ENCODE assay signal across 8 cellular contexts in genomic region chr1:243254927-243255790, GRCh38. TPM values are rescaled to one million over a fixed set of nuclear protein-coding genes. Genes with fewer than 3 reads are reported as not detected.
A peak's percentile ranks its signal among the peaks of the same experiment; 100 is the strongest.
DNase-seq lines count a peak whose midpoint lies in the region; ATAC-seq and TF ChIP-seq lines count a peak whose summit lies in the region.

Gene CEP170 (minus strand): TSS chr1:243255281. CDS start chr1:243225280, 30,001 bp downstream.

- H3K4me3 ChIP-seq in BJ (ENCODE audit: low read depth, low read length), result peak within 1 kb of the TSS; percentile 83
- peak within 1 kb of the TSS; percentile 83 to 96 (median 90) for H3K4me3 ChIP-seq in liver (ENCODE audit: low read depth in 1 of 3, low read length in 3 of 3)

- ATAC-seq in HG03460 (IDR thresholded peaks at IDR 0.05; ENCODE audit: unreplicated experiment), result peak; percentile 48

- TF ChIP-seq CTCF in BJ (IDR thresholded peaks at IDR 0.05; ENCODE audit: insufficient read depth, low read depth, low read length) (no peak), liver (IDR thresholded peaks at IDR 0.05; ENCODE audit: low read depth, low read length, missing input control) (no peak)

- H3K4me1 ChIP-seq in liver (ENCODE audit: control insufficient read depth in 4 of 4, insufficient read depth in 4 of 4, low read length in 3 of 4), result peaks cover 0 to 28% (median 16%) of the 10 kb centered on the region in 4 donors

- peak within 1 kb of the TSS; percentile 80 to 93 for H3K9ac ChIP-seq in liver (ENCODE audit: low read depth in 1 of 2, low read length in 2 of 2)

- no peak for TF ChIP-seq RAD21 in liver (IDR thresholded peaks at IDR 0.05)

- POLR2A ChIA-PET in BJ (lab: Charles Lee), result interaction anchor here (0.6 to 2.2 kb wide), 4 partner anchors 10 to 1243 kb away, joined by 3 to 10 read pairs (median 8); no protein-coding TSS in a partner anchor

- WGBS in liver, result under 1% methylated on average over 74 of the region's 74 CpGs

- DNase-seq in BJ (ENCODE audit: low read depth) (peak; percentile 69), GM19240 (ENCODE audit: insufficient read length, low spot score) (peak; percentile 40), NCI-H526 (lab: John Stamatoyannopoulos, UW) (peak; percentile 98 to 99), dermis blood vessel endothelial cell (peak; percentile 99)
- DNase-seq in activated CD4-positive, alpha-beta T cell treated with anti-CD3 and anti-CD28 coated beads, Interleukin-2, amount 50 U/mL, for 24 hours (ENCODE audit: low read depth in 1 of 2, low spot score in 1 of 2), result peak; percentile 79 to 89
- peak; percentile 94 for DNase-seq in stimulated activated CD4-positive, alpha-beta T cell treated with anti-CD3 and anti-CD28 coated beads, Interleukin-4, amount 100 ng/mL, for 24 hours

- CTCF ChIA-PET in BJ (lab: Yijun Ruan, JAX), result interaction anchor here (0.6 to 0.7 kb wide), 2 partner anchors 14 to 24 kb away, joined by 3 to 6 read pairs; no protein-coding TSS in a partner anchor

- H3K27me3 ChIP-seq in BJ (ENCODE audit: control insufficient read depth, insufficient read depth, low read length) (no peaks in the 10 kb centered on the region), liver (ENCODE audit: control insufficient read depth in 4 of 4, insufficient read depth in 4 of 4, low read length in 3 of 4) (no peaks in the 10 kb centered on the region)

- peak within 1 kb of the TSS; percentile 96 to 97 for H3K27ac ChIP-seq in liver (ENCODE audit: low read depth in 1 of 2, low read length in 2 of 2)

- H3K9me3 ChIP-seq in liver (ENCODE audit: control insufficient read depth in 4 of 4, low read length in 3 of 4), result no peaks in the 10 kb centered on the region

- no peaks in the 10 kb centered on the region for H3K36me3 ChIP-seq in BJ (ENCODE audit: control insufficient read depth, insufficient read depth, low read length)
- peaks cover 0 to 4% (median 0%) of the 10 kb centered on the region in 4 donors for H3K36me3 ChIP-seq in liver (ENCODE audit: control insufficient read depth in 4 of 4, insufficient read depth in 3 of 4, low read depth in 1 of 4, low read length in 3 of 4)

TF ChIP-seq in liver, 16 proteins besides CTCF, POLR2A, EP300 and RAD21:
- no peak for TF ChIP-seq NR2F2 (IDR thresholded peaks at IDR 0.05)
- TF ChIP-seq YY1 (IDR thresholded peaks at IDR 0.05), result peak; percentile 58
- peak; percentile 49 for TF ChIP-seq TAF1 (conservative IDR thresholded peaks at IDR 0.05)
- TF ChIP-seq, protein P1, sequence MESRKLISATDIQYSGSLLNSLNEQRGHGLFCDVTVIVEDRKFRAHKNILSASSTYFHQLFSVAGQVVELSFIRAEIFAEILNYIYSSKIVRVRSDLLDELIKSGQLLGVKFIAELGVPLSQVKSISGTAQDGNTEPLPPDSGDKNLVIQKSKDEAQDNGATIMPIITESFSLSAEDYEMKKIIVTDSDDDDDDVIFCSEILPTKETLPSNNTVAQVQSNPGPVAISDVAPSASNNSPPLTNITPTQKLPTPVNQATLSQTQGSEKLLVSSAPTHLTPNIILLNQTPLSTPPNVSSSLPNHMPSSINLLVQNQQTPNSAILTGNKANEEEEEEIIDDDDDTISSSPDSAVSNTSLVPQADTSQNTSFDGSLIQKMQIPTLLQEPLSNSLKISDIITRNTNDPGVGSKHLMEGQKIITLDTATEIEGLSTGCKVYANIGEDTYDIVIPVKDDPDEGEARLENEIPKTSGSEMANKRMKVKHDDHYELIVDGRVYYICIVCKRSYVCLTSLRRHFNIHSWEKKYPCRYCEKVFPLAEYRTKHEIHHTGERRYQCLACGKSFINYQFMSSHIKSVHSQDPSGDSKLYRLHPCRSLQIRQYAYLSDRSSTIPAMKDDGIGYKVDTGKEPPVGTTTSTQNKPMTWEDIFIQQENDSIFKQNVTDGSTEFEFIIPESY (IDR thresholded peaks at IDR 0.05), result no peak
- no peak for TF ChIP-seq EGR1 (IDR thresholded peaks at IDR 0.05; ENCODE audit: low read depth in 2 of 2)
- TF ChIP-seq GABPA (IDR thresholded peaks at IDR 0.05 in 1 of 2, conservative IDR thresholded peaks at IDR 0.05 in 1 of 2), result no peak
- TF ChIP-seq FOXA1 (IDR thresholded peaks at IDR 0.05), result no peak
- TF ChIP-seq, protein P2, sequence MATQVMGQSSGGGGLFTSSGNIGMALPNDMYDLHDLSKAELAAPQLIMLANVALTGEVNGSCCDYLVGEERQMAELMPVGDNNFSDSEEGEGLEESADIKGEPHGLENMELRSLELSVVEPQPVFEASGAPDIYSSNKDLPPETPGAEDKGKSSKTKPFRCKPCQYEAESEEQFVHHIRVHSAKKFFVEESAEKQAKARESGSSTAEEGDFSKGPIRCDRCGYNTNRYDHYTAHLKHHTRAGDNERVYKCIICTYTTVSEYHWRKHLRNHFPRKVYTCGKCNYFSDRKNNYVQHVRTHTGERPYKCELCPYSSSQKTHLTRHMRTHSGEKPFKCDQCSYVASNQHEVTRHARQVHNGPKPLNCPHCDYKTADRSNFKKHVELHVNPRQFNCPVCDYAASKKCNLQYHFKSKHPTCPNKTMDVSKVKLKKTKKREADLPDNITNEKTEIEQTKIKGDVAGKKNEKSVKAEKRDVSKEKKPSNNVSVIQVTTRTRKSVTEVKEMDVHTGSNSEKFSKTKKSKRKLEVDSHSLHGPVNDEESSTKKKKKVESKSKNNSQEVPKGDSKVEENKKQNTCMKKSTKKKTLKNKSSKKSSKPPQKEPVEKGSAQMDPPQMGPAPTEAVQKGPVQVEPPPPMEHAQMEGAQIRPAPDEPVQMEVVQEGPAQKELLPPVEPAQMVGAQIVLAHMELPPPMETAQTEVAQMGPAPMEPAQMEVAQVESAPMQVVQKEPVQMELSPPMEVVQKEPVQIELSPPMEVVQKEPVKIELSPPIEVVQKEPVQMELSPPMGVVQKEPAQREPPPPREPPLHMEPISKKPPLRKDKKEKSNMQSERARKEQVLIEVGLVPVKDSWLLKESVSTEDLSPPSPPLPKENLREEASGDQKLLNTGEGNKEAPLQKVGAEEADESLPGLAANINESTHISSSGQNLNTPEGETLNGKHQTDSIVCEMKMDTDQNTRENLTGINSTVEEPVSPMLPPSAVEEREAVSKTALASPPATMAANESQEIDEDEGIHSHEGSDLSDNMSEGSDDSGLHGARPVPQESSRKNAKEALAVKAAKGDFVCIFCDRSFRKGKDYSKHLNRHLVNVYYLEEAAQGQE (IDR thresholded peaks at IDR 0.05), result peak; percentile 42

RNA-seq across cellular contexts. Expression of gene CEP170, which starts in this region (rescaled TPM):
- polyA plus RNA-seq in BJ (2011; rRNA removed), result 42.0 and 56.6 TPM in 2 replicates
- 50.7 and 51.1 TPM in 2 replicates for polyA minus RNA-seq in BJ (2011; rRNA and poly(A)+ RNA removed)
- total RNA-seq in dermis blood vessel endothelial cell, result 87.3 and 143 TPM in 2 replicates
- 10 to 100 TPM; 20.6 to 21.5 TPM for total RNA-seq in liver
- 1 to 10 TPM; 5.0 to 9.2 TPM for polyA plus RNA-seq in liver

Comparison
In these comparisons a context has a peak if more than half of its experiments do, and no peak if none do; other contexts are left out.
1. Peak in every context shown above with its lines: DNase-seq, ATAC-seq, H3K4me3 ChIP-seq and H3K27ac ChIP-seq.
2. DNase-seq: peak in every context shown above with its lines; median percentile 99 in dermis blood vessel endothelial cell; 98 in NCI-H526; 94 in stimulated activated CD4-positive, alpha-beta T cell treated with anti-CD3 and anti-CD28 coated beads, Interleukin-4, amount 100 ng/mL, for 24 hours; 84 in activated CD4-positive, alpha-beta T cell treated with anti-CD3 and anti-CD28 coated beads, Interleukin-2, amount 50 U/mL, for 24 hours; 69 in BJ; 40 in GM19240.